ENCODE assay signal across 22 cellular contexts in genomic region chr12:84929486-84929885, GRCh38. TPM values are rescaled to one million over a fixed set of nuclear protein-coding genes. Genes with fewer than 3 reads are reported as not detected.
DNase-seq lines count a peak whose midpoint lies in the region; FAIRE-seq and TF ChIP-seq lines count a peak whose summit lies in the region.
"Had no signal": no experiment of that assay in that cellular context is flagged by ENCODE, and none has a peak within 500 bp of the region (broad histone marks: within the 10 kb centered on the region; RNA-seq: fewer than 3 reads in every experiment).

No MANE protein-coding gene starts in this region.

- peaks cover 11% of the 10 kb centered on the region for H3K4me1 ChIP-seq in adipocyte (ENCODE audit: control insufficient read depth, insufficient read depth, low read length)
- H3K4me1 ChIP-seq: A549 had no signal

- no peak overlapping the region for H3K9ac ChIP-seq in adipocyte (ENCODE audit: low read length)
- H3K9ac ChIP-seq: BLaER1 treated with 17β-estradiol and CSF1 and Interleukin-3, amounts not matched to agents 10 nM and 100 nM had no signal

- FAIRE-seq in frontal cortex (lab: Jason Lieb, UNC) (no peak), urothelium cell line (lab: Jason Lieb, UNC) (no peak)
- FAIRE-seq: A549, D721Med, GM12891, GM18507, H1 had no signal

- DNase-seq in AG10803 (ENCODE audit: low read depth): peak; percentile 57
- DNase-seq in adipocyte (ENCODE audit: low read depth): peak; percentile 6
- peak; percentile 81 for DNase-seq in fibroblast of peridontal ligament (ENCODE audit: extremely low read depth)
- no peak for DNase-seq in DMS 273 (lab: John Stamatoyannopoulos, UW; ENCODE audit: unreplicated experiment)
- DNase-seq in frontal cortex (ENCODE audit: low spot score in 2 of 2): no peak
- no peak for DNase-seq in urothelium cell line (ENCODE audit: low spot score)
- DNase-seq in RKO (ENCODE audit: low spot score): no peak
- DNase-seq: 8988T; ACHN; CD4-positive, alpha-beta T cell; CD8-positive, alpha-beta memory T cell; DMS53; DMS79 treated with DMSO at 0.1 percent for 48 hours; GF-D8; H7; HCEC 1CT had no signal

- no peak for TF ChIP-seq CTCF in AG10803 (conservative IDR thresholded peaks at IDR 0.05; ENCODE audit: low read length)

- H3K36me3 ChIP-seq in adipocyte (ENCODE audit: control insufficient read depth, insufficient read depth, low read length, severe bottlenecking): no peaks in the 10 kb centered on the region
- H3K36me3 ChIP-seq: BLaER1 treated with 17β-estradiol and CSF1 and Interleukin-3, amounts not matched to agents 10 nM and 100 nM had no signal

- no peaks in the 10 kb centered on the region for H3K9me3 ChIP-seq in adipocyte (ENCODE audit: control insufficient read depth, low read length)
- H3K9me3 ChIP-seq: A549; BLaER1 treated with 17β-estradiol and CSF1 and Interleukin-3, amounts not matched to agents 10 nM and 100 nM had no signal

- no peaks in the 10 kb centered on the region for H3K27me3 ChIP-seq in adipocyte (replicated peaks; ENCODE audit: control insufficient read depth, insufficient read depth, low read length)
- H3K27me3 ChIP-seq: BLaER1 treated with 17β-estradiol and CSF1 and Interleukin-3, amounts not matched to agents 10 nM and 100 nM had no signal

- H3K4me3 ChIP-seq in AG10803 (ENCODE audit: low read length) (no peak overlapping the region), adipocyte (ENCODE audit: low read length) (no peak overlapping the region)
- H3K4me3 ChIP-seq: A549; BLaER1 treated with 17β-estradiol and CSF1 and Interleukin-3, amounts not matched to agents 10 nM and 100 nM had no signal

RNA-seq across cellular contexts. Expression of gene SLC6A15, which starts 16.9 kb away (rescaled TPM):
- 81.1 TPM for total RNA-seq in frontal cortex
- total RNA-seq: CD4-positive, alpha-beta T cell; CD8-positive, alpha-beta memory T cell had no signal

Comparison
In these comparisons a context has a peak if more than half of its experiments do, and no peak if none do; other contexts are left out.
1. DNase-seq: peak in AG10803 (single experiment), adipocyte (single experiment) and fibroblast of peridontal ligament (single experiment); none in DMS 273 (single experiment), frontal cortex (0 of 2), urothelium cell line (single experiment) and RKO (single experiment).